In the genomic region with DNA sequence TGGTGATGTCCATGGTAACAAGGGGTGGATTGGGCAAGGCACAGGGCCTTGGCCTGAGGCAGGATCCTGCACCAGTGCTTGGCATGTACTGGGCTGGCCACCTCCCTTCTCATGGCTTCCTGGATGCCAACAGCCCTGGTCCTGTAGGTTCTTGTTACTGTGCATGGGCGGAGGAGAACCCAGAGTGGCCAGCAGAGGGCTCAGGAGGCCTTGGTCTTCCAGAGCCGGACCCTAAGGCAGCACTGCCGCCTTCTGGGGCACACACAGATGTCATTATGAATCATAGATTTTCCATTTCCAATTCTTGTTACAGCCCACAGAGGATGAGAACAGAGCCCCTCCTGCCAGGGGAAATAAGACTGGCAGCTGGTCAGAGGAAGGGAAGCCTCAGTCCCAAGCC, we compare ENCODE assay signal across 7 cellular contexts.
DNase-seq lines count a peak whose midpoint lies in the region; ATAC-seq and TF ChIP-seq lines count a peak whose summit lies in the region.
"Not testable (repeated sequence)": the region's sequence is repeated elsewhere in the genome, so short reads cannot be mapped to it uniquely, and the experiment has no call there.

No MANE protein-coding gene starts in this region.

- ATAC-seq in HCT116 (peak; percentile 34; the same call in 1 of the 2 replicates), RWPE2 (ENCODE audit: low read depth) (peak; percentile 62; the same call in 2 of the 3 replicates)
- ATAC-seq in activated T-cell treated with anti-CD3 and anti-CD28 coated beads, Interleukin-2, amount 50 U/mL, for 72 hours (replicated peaks in 1 of 2); foreskin keratinocyte: not testable (repeated sequence)

- not testable (repeated sequence) for BruUV-seq in HCT116 (replicated peaks; lab: Mats Ljungman, UMichigan)

- not testable (repeated sequence) for H3K27me3 ChIP-seq in HCT116 (ENCODE audit: insufficient read depth, low read length); RWPE2 (ENCODE audit: insufficient read depth, poor library complexity, severe bottlenecking); foreskin keratinocyte

- not testable (repeated sequence) for H3K27me3 Mint-ChIP-seq in activated T-cell treated with anti-CD3 and anti-CD28 coated beads, Interleukin-2, amount 50 U/mL, for 72 hours (ENCODE audit: low read depth)

- not testable (repeated sequence) for H3K79me2 ChIP-seq in HCT116 (ENCODE audit: insufficient read depth, low read length)

- 0 out of 6 replicates have a peak, but pooled peaks of 1 of the 3 experiments have one; percentile 12 for TF ChIP-seq CTCF in HCT116 (IDR thresholded peaks at IDR 0.05 in 2 of 3, conservative IDR thresholded peaks at IDR 0.05 in 1 of 3; ENCODE audit: borderline replicate concordance in 1 of 3, insufficient read depth in 1 of 3, low read depth in 2 of 3, low read length in 2 of 3)
- peak; percentile 39 for TF ChIP-seq CTCF in RWPE2 (IDR thresholded peaks at IDR 0.05; ENCODE audit: poor library complexity, severe bottlenecking)
- peak; percentile 5 for TF ChIP-seq CTCF in foreskin keratinocyte (conservative IDR thresholded peaks at IDR 0.05)

- not testable (repeated sequence) for H3K9me3 ChIP-seq in HCT116 (ENCODE audit: control insufficient read depth in 1 of 2, insufficient read depth in 1 of 2, low read depth in 1 of 2, low read length in 2 of 2); RWPE2 (ENCODE audit: severe bottlenecking)

- POLR2A ChIA-PET in HCT116 (lab: Charles Lee): not testable (repeated sequence)

- H3K4me3 Mint-ChIP-seq in activated T-cell treated with anti-CD3 and anti-CD28 coated beads, Interleukin-2, amount 50 U/mL, for 72 hours: not testable (repeated sequence)

- not testable (repeated sequence) for H4K20me1 ChIP-seq in HCT116 (ENCODE audit: insufficient read depth)

- H3K9me3 Mint-ChIP-seq in activated T-cell treated with anti-CD3 and anti-CD28 coated beads, Interleukin-2, amount 50 U/mL, for 72 hours: not testable (repeated sequence)

- not testable (repeated sequence) for H3K4me1 ChIP-seq in HCT116 (ENCODE audit: control insufficient read depth in 1 of 2, insufficient read depth in 2 of 2, low read length in 2 of 2); RWPE2 (ENCODE audit: insufficient read depth, poor library complexity, severe bottlenecking); foreskin keratinocyte

- H3K27ac ChIP-seq in HCT116 (ENCODE audit: low read depth, low read length); RWPE2 (ENCODE audit: poor library complexity, severe bottlenecking); foreskin keratinocyte: not testable (repeated sequence)

- TF ChIP-seq POLR2A in HCT116 (IDR thresholded peaks at IDR 0.05; ENCODE audit: borderline replicate concordance, extremely low read depth, insufficient read depth, insufficient read length): not testable (repeated sequence)

- not testable (repeated sequence) for H3K9me2 ChIP-seq in HCT116 (ENCODE audit: insufficient read depth)

- TF ChIP-seq RAD21 in HCT116 (IDR thresholded peaks at IDR 0.05; ENCODE audit: low read depth): not testable (repeated sequence)

- H3K27ac Mint-ChIP-seq in activated T-cell treated with anti-CD3 and anti-CD28 coated beads, Interleukin-2, amount 50 U/mL, for 72 hours: not testable (repeated sequence)

- H3K4me1 Mint-ChIP-seq in activated T-cell treated with anti-CD3 and anti-CD28 coated beads, Interleukin-2, amount 50 U/mL, for 72 hours (ENCODE audit: low read depth): not testable (repeated sequence)

- H3K4me3 ChIP-seq in HCT116 (replicated peaks in 1 of 2; ENCODE audit: low read depth in 1 of 2, low read length in 2 of 2); RWPE2 (ENCODE audit: severe bottlenecking): not testable (repeated sequence)

- not testable (repeated sequence) for H3K9ac ChIP-seq in HCT116 (ENCODE audit: low read length)

- not testable (repeated sequence) for H3K36me3 ChIP-seq in HCT116 (ENCODE audit: control insufficient read depth in 1 of 2, insufficient read depth in 2 of 2, low read length in 2 of 2); RWPE2 (ENCODE audit: low read depth)

- CTCF ChIA-PET in HCT116 (lab: Charles Lee): not testable (repeated sequence)

- H3K36me3 Mint-ChIP-seq in activated T-cell treated with anti-CD3 and anti-CD28 coated beads, Interleukin-2, amount 50 U/mL, for 72 hours (ENCODE audit: insufficient read depth in 2 of 2): not testable (repeated sequence)

- H3K4me2 ChIP-seq in HCT116 (ENCODE audit: low read length): not testable (repeated sequence)

- DNase-seq in HCT116 (ENCODE audit: low read depth, low spot score); RWPE2 (ENCODE audit: low spot score); foreskin keratinocyte: not testable (repeated sequence)
- peak; percentile 30 to 51 for DNase-seq in activated CD4-positive, alpha-beta T cell treated with anti-CD3 and anti-CD28 coated beads, Interleukin-2, amount 50 U/mL, for 48 hours
- DNase-seq in activated T-cell treated with anti-CD3 and anti-CD28 coated beads, Interleukin-2, amount 50 U/mL, for 72 hours: peak; percentile 31 to 42
- peak; percentile 13 for DNase-seq in stimulated activated CD4-positive, alpha-beta T cell treated with anti-CD3 and anti-CD28 coated beads, Interleukin-12 subunit alpha, Interleukin-12 subunit beta, amount 100 ng/mL, for 4 hours
- peak; percentile 4 for DNase-seq in stimulated activated CD8-positive, alpha-beta memory T cell treated with anti-CD3 and anti-CD28 coated beads, Interleukin-4, amount 100 ng/mL, for 24 hours (ENCODE audit: low read depth)

- H2AFZ ChIP-seq in HCT116 (ENCODE audit: low read depth, low read length, poor library complexity, severe bottlenecking): not testable (repeated sequence)

- intact Hi-C loops in HCT116 (cut with micrococcal nuclease): not testable (repeated sequence)

- RAD21 ChIA-PET in HCT116 (lab: Charles Lee; ENCODE audit: low non-redundant PET in 1 of 2, low total read pairs in 2 of 2, uncharacterized antibody in 2 of 2, unreplicated experiment in 2 of 2): not testable (repeated sequence)
